Comparison of ENCODE assay signal across 8 cellular contexts in genomic region chrX:50812995-50813842, GRCh38. TPM values are rescaled to one million over a fixed set of nuclear protein-coding genes. Genes with fewer than 3 reads are reported as not detected.
DNase-seq lines count a peak whose midpoint lies in the region; ATAC-seq, FAIRE-seq and TF ChIP-seq lines count a peak whose summit lies in the region.

No MANE protein-coding gene starts in this region.

- H3K9me3 Mint-ChIP-seq in CD4-positive, alpha-beta T cell: no peaks in the 10 kb centered on the region

- no peaks in the 10 kb centered on the region for H3K4me1 Mint-ChIP-seq in CD4-positive, alpha-beta T cell (ENCODE audit: low read depth)

- H3K36me3 ChIP-seq in endothelial cell of umbilical vein (ENCODE audit: control insufficient read depth in 2 of 2, extremely low read depth in 1 of 2, insufficient read depth in 2 of 2, low read length in 2 of 2) (no peaks in the 10 kb centered on the region), mesodermal cell (ENCODE audit: control insufficient read depth, insufficient read depth, low read length) (no peaks in the 10 kb centered on the region)

- H3K4me3 ChIP-seq in A549: peak overlapping the region; percentile 43
- H3K4me3 ChIP-seq in LNCaP clone FGC (ENCODE audit: low read depth, low read length): peak overlapping the region; percentile 42
- peak overlapping the region; percentile 51 to 76 (median 63) for H3K4me3 ChIP-seq in endothelial cell of umbilical vein (replicated peaks in 1 of 3; ENCODE audit: insufficient read depth in 1 of 3, low read depth in 1 of 3, low read length in 3 of 3)
- H3K4me3 ChIP-seq in mesodermal cell (ENCODE audit: extremely low read depth, insufficient read depth, low read length, poor library complexity, severe bottlenecking): peak overlapping the region; percentile 43

- POLR2A ChIA-PET in A549 (lab: Yijun Ruan, JAX) (no interaction called here), endothelial cell of umbilical vein (lab: Charles Lee) (interaction anchor here (2.1 kb wide), 1 partner anchor 14 kb away, joined by 5 read pairs; no protein-coding TSS in a partner anchor)
- POLR2A ChIA-PET in CD4-positive, alpha-beta T cell (lab: Charles Lee): no interaction called here

- TF ChIP-seq POLR2A in A549 (IDR thresholded peaks at IDR 0.05; ENCODE audit: low read length) (no peak), endothelial cell of umbilical vein (IDR thresholded peaks at IDR 0.05; ENCODE audit: low read depth, low read length) (no peak)

- WGBS in A549 (ENCODE audit: missing lambda C conversion rate): 42% methylated on average over 6 of the region's 59 CpGs
- 0 to 1% methylated on average over 8 to 17 of the region's 59 CpGs for WGBS in mesodermal cell (ENCODE audit: insufficient coverage in 2 of 2), 2 experiments

- peak overlapping the region in 1 of 2 experiments; percentile 57; a peak in 2 of 6 replicates for H3K27ac ChIP-seq in A549
- H3K27ac ChIP-seq in endothelial cell of umbilical vein (ENCODE audit: insufficient read depth, low read depth, low read length): peak overlapping the region; percentile 96
- peak overlapping the region; percentile 73 for H3K27ac ChIP-seq in mesodermal cell (ENCODE audit: low read depth, low read length, severe bottlenecking)
- H3K27ac ChIP-seq in CD4-positive, alpha-beta T cell (ENCODE audit: low read depth, low read length): no peak overlapping the region

- peak overlapping the region; percentile 85 for H3K4me2 ChIP-seq in A549
- H3K4me2 ChIP-seq in endothelial cell of umbilical vein (ENCODE audit: insufficient read depth, low read length): peak overlapping the region; percentile 90

- H3K9ac ChIP-seq in endothelial cell of umbilical vein (replicated peaks; ENCODE audit: extremely low read depth, insufficient read depth, low read length): peak overlapping the region; percentile 89

- dilution Hi-C loops in endothelial cell of umbilical vein (cut with MboI; ENCODE audit: extremely low pct_ligation_motif_present, low sequenced_read_pairs): no loop called here

- no peaks in the 10 kb centered on the region for H4K20me1 ChIP-seq in endothelial cell of umbilical vein (replicated peaks; ENCODE audit: control insufficient read depth, extremely low read depth, insufficient read depth, low read length)

- TSS peak; percentile 25 for BruUV-seq in endothelial cell of umbilical vein (replicated peaks; lab: Mats Ljungman, UMichigan)

- no peak for TF ChIP-seq EP300 in A549 (IDR thresholded peaks at IDR 0.05)

- H3K27ac Mint-ChIP-seq in CD4-positive, alpha-beta T cell: no peak overlapping the region

- no peaks in the 10 kb centered on the region for H3K9me1 ChIP-seq in endothelial cell of umbilical vein (replicated peaks; ENCODE audit: control insufficient read depth, extremely low read depth, insufficient read depth, low read length)

- intact Hi-C loops in endothelial cell of umbilical vein (cut with micrococcal nuclease): no loop called here
- intact Hi-C loops in CD4-positive, alpha-beta T cell (cut with DNase I, micrococcal nuclease): no loop called here

- no peak for TF ChIP-seq RAD21 in A549 (conservative IDR thresholded peaks at IDR 0.05 in 1 of 2, IDR thresholded peaks at IDR 0.05 in 1 of 2)

- DNase-seq in A549 (ENCODE audit: low read depth in 1 of 2, low spot score in 1 of 2) (peak; percentile 9 to 13), LNCaP clone FGC (ENCODE audit: low read depth) (no peak), endothelial cell of umbilical vein (ENCODE audit: low read depth, low spot score) (peak; percentile 57), NCI-H2171 (lab: John Stamatoyannopoulos, UW) (no peak), cerebellum (ENCODE audit: low spot score) (no peak)
- DNase-seq in CD4-positive, alpha-beta T cell: no peak

- TF ChIP-seq CTCF in A549 (IDR thresholded peaks at IDR 0.05) (no peak), LNCaP clone FGC (IDR thresholded peaks at IDR 0.05; ENCODE audit: control insufficient read depth, extremely low read depth, insufficient read depth) (no peak), endothelial cell of umbilical vein (IDR thresholded peaks at IDR 0.05; ENCODE audit: extremely low read depth in 1 of 2, insufficient read depth in 1 of 2, low read depth in 1 of 2, low read length in 2 of 2) (no peak)
- TF ChIP-seq CTCF in CD4-positive, alpha-beta T cell (IDR thresholded peaks at IDR 0.05): no peak

- H3K79me2 ChIP-seq in endothelial cell of umbilical vein (ENCODE audit: control insufficient read depth, insufficient read depth, low read length): peaks cover 26% of the 10 kb centered on the region

- ATAC-seq in A549: peak; percentile 76 to 80
- ATAC-seq in GM21515 (IDR thresholded peaks at IDR 0.05; ENCODE audit: unreplicated experiment): no peak
- ATAC-seq in CD4-positive, alpha-beta T cell (ENCODE audit: poor library complexity): no peak

- H3K9me3 ChIP-seq in A549 (no peaks in the 10 kb centered on the region), endothelial cell of umbilical vein (replicated peaks; ENCODE audit: control insufficient read depth, insufficient read depth, low read length) (no peaks in the 10 kb centered on the region), mesodermal cell (ENCODE audit: control insufficient read depth, low read length) (no peaks in the 10 kb centered on the region)
- H3K9me3 ChIP-seq in CD4-positive, alpha-beta T cell (ENCODE audit: control insufficient read depth, low read length): no peaks in the 10 kb centered on the region

- no peaks in the 10 kb centered on the region for H3K36me3 Mint-ChIP-seq in CD4-positive, alpha-beta T cell (ENCODE audit: low read depth)

- CTCF ChIA-PET in A549 (lab: Yijun Ruan, JAX) (no interaction called here), endothelial cell of umbilical vein (lab: Charles Lee) (interaction anchor here (0.7 to 3.1 kb wide), 6 partner anchors 12 to 90 kb away, joined by 3 to 14 read pairs (median 4); no protein-coding TSS in a partner anchor)
- CTCF ChIA-PET in CD4-positive, alpha-beta T cell (lab: Charles Lee): no interaction called here

- H3K4me3 Mint-ChIP-seq in CD4-positive, alpha-beta T cell: no peak overlapping the region

- H2AFZ ChIP-seq in endothelial cell of umbilical vein (ENCODE audit: low read depth, low read length): peak overlapping the region; percentile 80

- FAIRE-seq in A549 (lab: Jason Lieb, UNC): no peak
- FAIRE-seq in endothelial cell of umbilical vein (lab: Jason Lieb, UNC): peak; percentile 49

- H3K4me1 ChIP-seq in A549 (no peaks in the 10 kb centered on the region), endothelial cell of umbilical vein (ENCODE audit: control insufficient read depth, extremely low read depth, insufficient read depth, low read length) (peaks cover 22% of the 10 kb centered on the region), mesodermal cell (ENCODE audit: control insufficient read depth, insufficient read depth, low read length, poor library complexity, severe bottlenecking) (peaks cover 13% of the 10 kb centered on the region)

- peaks cover 67% of the 10 kb centered on the region for H3K27me3 Mint-ChIP-seq in CD4-positive, alpha-beta T cell

- no peaks in the 10 kb centered on the region for H3K27me3 ChIP-seq in endothelial cell of umbilical vein (ENCODE audit: control insufficient read depth in 2 of 2, insufficient read depth in 2 of 2, low read length in 2 of 2)
- H3K27me3 ChIP-seq in CD4-positive, alpha-beta T cell (ENCODE audit: control insufficient read depth, insufficient read depth, low read length): peaks cover 24% of the 10 kb centered on the region

TF ChIP-seq in A549, 52 proteins besides CTCF, POLR2A, EP300 and RAD21 (continues in another document):
- TF ChIP-seq JUN (IDR thresholded peaks at IDR 0.05): no peak
- TF ChIP-seq MAZ (IDR thresholded peaks at IDR 0.05; ENCODE audit: borderline replicate concordance, low read depth, low read length): no peak
- no peak for TF ChIP-seq KDM5A (IDR thresholded peaks at IDR 0.05)
- no peak for TF ChIP-seq USF2 (IDR thresholded peaks at IDR 0.05)
- TF ChIP-seq NPAS2 (CRISPR knock-in tag; IDR thresholded peaks at IDR 0.05; ENCODE audit: borderline replicate concordance): no peak

TF ChIP-seq in endothelial cell of umbilical vein, 7 proteins besides CTCF, POLR2A, EP300 and RAD21:
- TF ChIP-seq FOS (IDR thresholded peaks at IDR 0.05; ENCODE audit: borderline replicate concordance, insufficient read depth, low read length) (no peak), EZH2 (IDR thresholded peaks at IDR 0.05; ENCODE audit: borderline replicate concordance, low read depth, low read length, severe bottlenecking) (no peak), POLR2AphosphoS5 (IDR thresholded peaks at IDR 0.05; ENCODE audit: insufficient read depth, low read depth, low read length) (no peak), MYC (IDR thresholded peaks at IDR 0.05; ENCODE audit: low read depth, low read length) (no peak), JUN (IDR thresholded peaks at IDR 0.05; ENCODE audit: borderline replicate concordance, insufficient read depth, insufficient read length, low read depth) (no peak), GATA2 (IDR thresholded peaks at IDR 0.05; ENCODE audit: insufficient read depth, insufficient read length, low read depth, low read length) (no peak)
- TF ChIP-seq, protein P1, sequence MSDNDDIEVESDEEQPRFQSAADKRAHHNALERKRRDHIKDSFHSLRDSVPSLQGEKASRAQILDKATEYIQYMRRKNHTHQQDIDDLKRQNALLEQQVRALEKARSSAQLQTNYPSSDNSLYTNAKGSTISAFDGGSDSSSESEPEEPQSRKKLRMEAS (IDR thresholded peaks at IDR 0.05; ENCODE audit: insufficient read depth, insufficient read length): no peak

RNA-seq across cellular contexts. Expression of gene SHROOM4, which starts 0.8 kb away (rescaled TPM):
- polyA plus RNA-seq in A549 (2011; rRNA removed) (not detected in 2 replicates), A549 (2017; fragmentation: RNase III; extraction: RNeasy Plus Mini Kit Qiagen cat#74134 plus additional on column Dnase treatment) (not detected in 3 replicates), endothelial cell of umbilical vein (29.7 and 29.8 TPM in 2 replicates)
- polyA plus RNA-seq in A549 (2012; cell fraction: cytosol; rRNA removed): not detected in 2 replicates
- polyA plus RNA-seq in A549 (2012; cell fraction: nucleus; rRNA removed): not detected in 2 replicates
- not detected in 2 replicates for polyA minus RNA-seq in A549 (2011; rRNA and poly(A)+ RNA removed)
- total RNA-seq in endothelial cell of umbilical vein (57.5 and 58.7 TPM in 2 replicates), cerebellum (3.7 TPM)
- polyA plus RNA-seq in endothelial cell of umbilical vein (2011; cell fraction: cytosol; rRNA removed): 25.0 and 28.6 TPM in 2 replicates
- polyA plus RNA-seq in endothelial cell of umbilical vein (2011; cell fraction: nucleus; rRNA removed): 68.3 and 70.6 TPM in 2 replicates
- 22.9 and 24.3 TPM in 2 replicates for polyA plus RNA-seq in endothelial cell of umbilical vein (2012)
- 102 and 110 TPM in 2 replicates for polyA minus RNA-seq in endothelial cell of umbilical vein
- not detected for polyA minus RNA-seq in endothelial cell of umbilical vein (2011; cell fraction: cytosol; rRNA and poly(A)+ RNA removed)
- 66.5 and 84.4 TPM in 2 replicates for polyA minus RNA-seq in endothelial cell of umbilical vein (2011; cell fraction: nucleus; rRNA and poly(A)+ RNA removed)
- polyA plus RNA-seq in mesodermal cell (2013, experiment 1 of 2): 7.6 TPM
- polyA plus RNA-seq in mesodermal cell (2013, experiment 2 of 2): 5.9 TPM
- total RNA-seq in CD4-positive, alpha-beta T cell: not detected

Comparison
In these comparisons a context has a peak if more than half of its experiments do, and no peak if none do; other contexts are left out.
1. ATAC-seq: peak in A549 (2 of 2); none in GM21515 (single experiment) and CD4-positive, alpha-beta T cell (single experiment).
2. DNase-seq: peak in A549 (2 of 2) and endothelial cell of umbilical vein (single experiment); none in LNCaP clone FGC (single experiment), NCI-H2171 (single experiment), cerebellum (single experiment) and CD4-positive, alpha-beta T cell (0 of 10).
3. RNA of gene SHROOM4, which starts 0.8 kb away (total RNA-seq): 57.5 to 58.7 TPM in endothelial cell of umbilical vein; 3.7 TPM in cerebellum (single experiment) and not detected in CD4-positive, alpha-beta T cell; every median in the first group is over 10 times any median in the second.
4. Peak in every context shown above with its lines, with median percentiles within 50 percentile points of each other: H3K4me3 ChIP-seq.